ENCODE assay signal across 31 cellular contexts in genomic region chr12:104342635-104343249, GRCh38. TPM values are rescaled to one million over a fixed set of nuclear protein-coding genes. Genes with fewer than 3 reads are reported as not detected.
DNase-seq lines count a peak whose midpoint lies in the region; ATAC-seq and TF ChIP-seq lines count a peak whose summit lies in the region.
"Had no signal": no experiment of that assay in that cellular context is flagged by ENCODE, and none has a peak within 500 bp of the region (broad histone marks: within the 10 kb centered on the region; RNA-seq: fewer than 3 reads in every experiment).

No MANE protein-coding gene starts in this region.

- H3K9me3 ChIP-seq in mesenchymal stem cell (ENCODE audit: control insufficient read depth, low read length): no peaks in the 10 kb centered on the region
- H3K9me3 ChIP-seq: adrenal gland, left ventricle myocardium inferior, SJSA1, stomach, thyroid gland had no signal

- no peak overlapping the region for H3K4me3 ChIP-seq in mesenchymal stem cell (ENCODE audit: insufficient read depth in 1 of 2, low read depth in 1 of 2, low read length in 2 of 2)
- H3K4me3 ChIP-seq: adrenal gland, left ventricle myocardium inferior, SJSA1, stomach, thyroid gland had no signal

- H3K27ac ChIP-seq in mesenchymal stem cell (ENCODE audit: low read length, poor library complexity, severe bottlenecking): no peak overlapping the region
- H3K27ac ChIP-seq: epithelial cell of prostate, KMS-11, left ventricle myocardium inferior, SJSA1, stomach, thyroid gland had no signal

- H3K4me2 ChIP-seq in mesenchymal stem cell (ENCODE audit: low read length, poor library complexity, severe bottlenecking): no peak overlapping the region
- H3K4me2 ChIP-seq: KMS-11 had no signal

- peak overlapping the region; percentile 62 for H4K8ac ChIP-seq in mesenchymal stem cell (ENCODE audit: low read length)

- 95% methylated on average over 12 of the region's 12 CpGs for WGBS in mesenchymal stem cell

- no peak overlapping the region for H3K18ac ChIP-seq in mesenchymal stem cell (ENCODE audit: low read depth in 1 of 2, low read length in 2 of 2)

- no peak overlapping the region for H3K14ac ChIP-seq in mesenchymal stem cell (ENCODE audit: low read length in 2 of 2)

- H2BK5ac ChIP-seq in mesenchymal stem cell (ENCODE audit: low read depth, low read length, poor library complexity, severe bottlenecking): no peak overlapping the region

- H3K4ac ChIP-seq in mesenchymal stem cell (ENCODE audit: low read depth in 1 of 2, low read length in 2 of 2): no peak overlapping the region

- no peak for TF ChIP-seq CTCF in HFFc6 (IDR thresholded peaks at IDR 0.05)

- DNase-seq in SIG-M5 treated with dmso at 0.1 percent for 504 hours (lab: John Stamatoyannopoulos, UW; ENCODE audit: unreplicated experiment): peak; percentile 11
- no peak for DNase-seq in SIG-M5 (lab: John Stamatoyannopoulos, UW)
- no peak for DNase-seq in HFFc6
- no peak for DNase-seq in mesenchymal stem cell
- no peak for DNase-seq in head of caudate nucleus
- DNase-seq in NCI-H345 treated with DMSO at 0.1 percent for 48 hours (lab: John Stamatoyannopoulos, UW; ENCODE audit: unreplicated experiment): no peak
- no peak for DNase-seq in SKM-1 treated with dmso at 0.1 percent for 144 hours (lab: John Stamatoyannopoulos, UW; ENCODE audit: unreplicated experiment)
- DNase-seq: 8988T; activated CD8-positive, alpha-beta T cell treated with anti-CD3 and anti-CD28 coated beads for 36 hours; activated gamma-delta T cell treated with Interleukin-2 at 50 U/mL for 16 hours; AML-193; CD8-positive, alpha-beta memory T cell; DMS 273 treated with DMSO at 0.1 percent for 48 hours; H7; islet precursor cell; left ventricle myocardium inferior; MM.1S; naive thymus-derived CD4-positive, alpha-beta T cell; NCI-H2081; NCI-H510A; occipital lobe; stomach; T-cell; thyroid gland had no signal

- H3K23ac ChIP-seq in mesenchymal stem cell (ENCODE audit: low read length in 2 of 2): no peak overlapping the region

- H3K4me1 ChIP-seq in mesenchymal stem cell (ENCODE audit: control insufficient read depth, insufficient read depth, low read depth, low read length): no peaks in the 10 kb centered on the region
- H3K4me1 ChIP-seq: SJSA1 had no signal

- peaks cover 72% of the 10 kb centered on the region for H3K27me3 Mint-ChIP-seq in HFFc6 (ENCODE audit: insufficient read depth)
- no peaks in the 10 kb centered on the region for H3K27me3 Mint-ChIP-seq in activated T-helper 17 cell treated with anti-CD3 and anti-CD28 coated beads, Interleukin-2, amount 50 U/mL, for 72 hours
- H3K27me3 Mint-ChIP-seq: activated CD8-positive, alpha-beta T cell treated with anti-CD3 and anti-CD28 coated beads for 36 hours; brain; naive thymus-derived CD4-positive, alpha-beta T cell; T-cell had no signal

- no peak overlapping the region for H4K91ac ChIP-seq in mesenchymal stem cell (ENCODE audit: low read length)

- no peak overlapping the region for H2BK120ac ChIP-seq in mesenchymal stem cell (ENCODE audit: low read depth, low read length)

- H2BK15ac ChIP-seq in mesenchymal stem cell (ENCODE audit: low read depth, poor library complexity, severe bottlenecking): no peak overlapping the region

- peaks cover 14% of the 10 kb centered on the region; the same call in 1 of the 2 replicates for H3K9me3 Mint-ChIP-seq in HFFc6
- no peaks in the 10 kb centered on the region for H3K9me3 Mint-ChIP-seq in activated T-helper 17 cell treated with anti-CD3 and anti-CD28 coated beads, Interleukin-2, amount 50 U/mL, for 72 hours
- H3K9me3 Mint-ChIP-seq: activated CD8-positive, alpha-beta T cell treated with anti-CD3 and anti-CD28 coated beads for 36 hours; brain; CD8-positive, alpha-beta memory T cell; naive thymus-derived CD4-positive, alpha-beta T cell; T-cell had no signal

- H3K4me3 Mint-ChIP-seq in HFFc6: peak overlapping the region; percentile 7; the same call in 1 of the 2 replicates
- H3K4me3 Mint-ChIP-seq in activated T-helper 17 cell treated with anti-CD3 and anti-CD28 coated beads, Interleukin-2, amount 50 U/mL, for 72 hours: no peak overlapping the region
- H3K4me3 Mint-ChIP-seq: activated CD8-positive, alpha-beta T cell treated with anti-CD3 and anti-CD28 coated beads for 36 hours; brain; CD8-positive, alpha-beta memory T cell; naive thymus-derived CD4-positive, alpha-beta T cell; T-cell had no signal

- no peak for ATAC-seq in activated T-helper 17 cell treated with anti-CD3 and anti-CD28 coated beads, Interleukin-2, amount 50 U/mL, for 72 hours (replicated peaks)
- ATAC-seq: activated CD4-positive, CD25-positive, alpha-beta regulatory T cell treated with anti-CD3 and anti-CD28 coated beads, Interleukin-2, amount 50 U/mL, for 24 hours; activated CD8-positive, alpha-beta T cell treated with anti-CD3 and anti-CD28 coated beads for 36 hours; naive thymus-derived CD4-positive, alpha-beta T cell; T-cell had no signal

- no peaks in the 10 kb centered on the region for H3K27me3 ChIP-seq in mesenchymal stem cell (ENCODE audit: control insufficient read depth in 1 of 2, insufficient read depth in 1 of 2, low read length in 2 of 2)
- H3K27me3 ChIP-seq: adrenal gland, SJSA1, stomach, thyroid gland had no signal

- H3K79me1 ChIP-seq in mesenchymal stem cell (replicated peaks; ENCODE audit: low read length, poor library complexity, severe bottlenecking): peaks cover 27% of the 10 kb centered on the region

- peak overlapping the region; percentile 62 for H3K27ac Mint-ChIP-seq in HFFc6
- peak overlapping the region; percentile 22 for H3K27ac Mint-ChIP-seq in activated T-helper 17 cell treated with anti-CD3 and anti-CD28 coated beads, Interleukin-2, amount 50 U/mL, for 72 hours
- H3K27ac Mint-ChIP-seq: activated CD8-positive, alpha-beta T cell treated with anti-CD3 and anti-CD28 coated beads for 36 hours; T-cell had no signal

- H2AK5ac ChIP-seq in mesenchymal stem cell (ENCODE audit: low read length, severe bottlenecking): no peak overlapping the region

- H2BK12ac ChIP-seq in mesenchymal stem cell (ENCODE audit: low read length in 2 of 2): peak overlapping the region in 1 of 2 experiments; percentile 25

- no peak overlapping the region for H2AFZ ChIP-seq in mesenchymal stem cell (ENCODE audit: low read depth, low read length)

- peaks cover 67% of the 10 kb centered on the region for H3K4me1 Mint-ChIP-seq in HFFc6 (ENCODE audit: low read depth)
- no peaks in the 10 kb centered on the region for H3K4me1 Mint-ChIP-seq in activated T-helper 17 cell treated with anti-CD3 and anti-CD28 coated beads, Interleukin-2, amount 50 U/mL, for 72 hours
- H3K4me1 Mint-ChIP-seq: T-cell had no signal

- intact Hi-C loops in head of caudate nucleus (cut with DNase I): no loop called here

- H3K36me3 Mint-ChIP-seq in HFFc6 (ENCODE audit: low read depth): peaks cover 66% of the 10 kb centered on the region
- peaks cover 99% of the 10 kb centered on the region for H3K36me3 Mint-ChIP-seq in activated T-helper 17 cell treated with anti-CD3 and anti-CD28 coated beads, Interleukin-2, amount 50 U/mL, for 72 hours (ENCODE audit: low read depth)

- no peak overlapping the region for H3K9ac ChIP-seq in mesenchymal stem cell (ENCODE audit: low read length)
- H3K9ac ChIP-seq: KMS-11 had no signal

- peaks cover 41 to 92% of the 10 kb centered on the region in 2 experiments for H3K36me3 ChIP-seq in mesenchymal stem cell (ENCODE audit: control insufficient read depth in 1 of 2, insufficient read depth in 2 of 2, low read depth in 1 of 2, low read length in 2 of 2)

RNA-seq across cellular contexts. Expression of gene EID3, which starts 39.2 kb away (rescaled TPM):
- total RNA-seq in HFFc6 (2021; fragmentation: NEBNext Ultra II Directional; extraction: Animal tissue kit (Norgen Biotek cat#: 25700)): 1 to 10 TPM; 2.2 to 4.4 (median 4.1) TPM
- total RNA-seq in activated T-helper 17 cell treated with anti-CD3 and anti-CD28 coated beads, Interleukin-2, amount 50 U/mL, for 72 hours: 1 to 10 TPM; 3.0 to 7.3 TPM
- polyA plus RNA-seq in mesenchymal stem cell (2013, experiment 1 of 2): 0.50 TPM
- polyA plus RNA-seq in mesenchymal stem cell (2013, experiment 2 of 2): 0.51 TPM
